ENCODE assay signal across 26 cellular contexts in genomic region chr16:11472410-11472809, GRCh38.
DNase-seq lines count a peak whose midpoint lies in the region; ATAC-seq, FAIRE-seq and TF ChIP-seq lines count a peak whose summit lies in the region.
"Had no signal": no experiment of that assay in that cellular context is flagged by ENCODE, and none has a peak within 500 bp of the region (broad histone marks: within the 10 kb centered on the region; RNA-seq: fewer than 3 reads in every experiment).

No MANE protein-coding gene starts in this region.

- CTCF ChIA-PET in A549 (lab: Yijun Ruan, JAX) (interaction anchor here (0.9 to 1.4 kb wide), 5 partner anchors 27 to 76 kb away, joined by 3 to 4 read pairs (median 3); no protein-coding TSS in a partner anchor), HepG2 (lab: Yijun Ruan, JAX; ENCODE audit: low intra/inter-chr PET ratio, low total read pairs) (no interaction called here)

- H3K27ac ChIP-seq in A549 (no peak overlapping the region), Karpas-422 (ENCODE audit: low read length) (no peak overlapping the region), HepG2 (ENCODE audit: extremely low read length, insufficient read depth, low read length) (no peak overlapping the region), upper lobe of right lung (no peak overlapping the region)
- H3K27ac ChIP-seq: 22Rv1, BLaER1 had no signal

- H3K79me2 ChIP-seq in Karpas-422 (ENCODE audit: low read length) (no peaks in the 10 kb centered on the region), HepG2 (ENCODE audit: insufficient read depth, low read length) (no peaks in the 10 kb centered on the region)

- in situ Hi-C loops in HepG2 (cut with HindIII; ENCODE audit: extremely low pct_ligation_motif_present, low pct_unique_long_range_greater_than_20kb), result no loop called here

- TF ChIP-seq EP300 in A549 (IDR thresholded peaks at IDR 0.05) (no peak), HepG2 (IDR thresholded peaks at IDR 0.05; ENCODE audit: low read depth in 2 of 2, low read length in 2 of 2) (no peak), HepG2 (CRISPR knock-in tag; IDR thresholded peaks at IDR 0.05; ENCODE audit: borderline replicate concordance) (no peak)

- no peak for TF ChIP-seq POLR2A in A549 (IDR thresholded peaks at IDR 0.05; ENCODE audit: low read length)
- TF ChIP-seq POLR2A in HepG2 (IDR thresholded peaks at IDR 0.05; ENCODE audit: insufficient read depth in 1 of 2, low read depth in 2 of 2, low read length in 2 of 2), result no peak

- H3K9me3 ChIP-seq in A549 (no peaks in the 10 kb centered on the region), Karpas-422 (ENCODE audit: low read length) (no peaks in the 10 kb centered on the region), HepG2 (ENCODE audit: low read length) (no peaks in the 10 kb centered on the region), upper lobe of right lung (no peaks in the 10 kb centered on the region)
- H3K9me3 ChIP-seq: BE2C, BLaER1 had no signal

- H2AFZ ChIP-seq in Karpas-422 (ENCODE audit: low read length) (no peak overlapping the region), HepG2 (ENCODE audit: low read length) (no peak overlapping the region)

- no peaks in the 10 kb centered on the region for H4K20me1 ChIP-seq in Karpas-422 (ENCODE audit: insufficient read depth, low read depth, low read length)
- no peaks in the 10 kb centered on the region for H4K20me1 ChIP-seq in HepG2 (ENCODE audit: insufficient read depth, low read length)
- H4K20me1 ChIP-seq: BLaER1 had no signal

- no peak overlapping the region for H3K4me2 ChIP-seq in A549
- H3K4me2 ChIP-seq in Karpas-422 (ENCODE audit: low read depth, low read length, poor library complexity, severe bottlenecking), result no peak overlapping the region
- H3K4me2 ChIP-seq in HepG2 (ENCODE audit: low read depth, low read length), result no peak overlapping the region
- H3K4me2 ChIP-seq: BLaER1 had no signal

- H3K4me3 ChIP-seq in A549 (no peak overlapping the region), Karpas-422 (ENCODE audit: low read length) (no peak overlapping the region), HepG2 (replicated peaks in 1 of 3; ENCODE audit: insufficient read depth in 1 of 3, low read depth in 2 of 3, low read length in 3 of 3) (no peak overlapping the region), upper lobe of right lung (no peak overlapping the region)
- H3K4me3 ChIP-seq: BLaER1, GM12878 had no signal

- H3K36me3 ChIP-seq in Karpas-422 (ENCODE audit: insufficient read depth, low read length) (no peaks in the 10 kb centered on the region), HepG2 (replicated peaks in 1 of 2; ENCODE audit: control insufficient read depth in 1 of 2, insufficient read depth in 2 of 2, low read length in 2 of 2) (no peaks in the 10 kb centered on the region), upper lobe of right lung (no peaks in the 10 kb centered on the region)
- H3K36me3 ChIP-seq: BE2C, BLaER1 had no signal

- H3K9me2 ChIP-seq in Karpas-422 (replicated peaks; ENCODE audit: insufficient read depth, low read length), result no peaks in the 10 kb centered on the region

- H3K4me1 ChIP-seq in A549, result peaks cover 19% of the 10 kb centered on the region
- peaks cover 12% of the 10 kb centered on the region for H3K4me1 ChIP-seq in Karpas-422 (ENCODE audit: low read length)
- peaks cover 23% of the 10 kb centered on the region for H3K4me1 ChIP-seq in HepG2 (ENCODE audit: insufficient read depth, low read length)
- H3K4me1 ChIP-seq in upper lobe of right lung, result no peaks in the 10 kb centered on the region
- H3K4me1 ChIP-seq: BE2C, BLaER1 had no signal

- BruUV-seq in HepG2 (replicated peaks; lab: Mats Ljungman, UMichigan), result no TSS peak

- TF ChIP-seq RAD21 in A549 (conservative IDR thresholded peaks at IDR 0.05 in 1 of 2, IDR thresholded peaks at IDR 0.05 in 1 of 2) (no peak), HepG2 (CRISPR knock-in tag; IDR thresholded peaks at IDR 0.05) (no peak)

- POLR2A ChIA-PET in A549 (lab: Yijun Ruan, JAX), result no interaction called here
- POLR2A ChIA-PET in HepG2 (lab: Yijun Ruan, JAX), result interaction anchor here (0.6 kb wide), 1 partner anchor 60 kb away, joined by 3 read pairs; no protein-coding TSS in a partner anchor

- no peaks in the 10 kb centered on the region for H3K27me3 ChIP-seq in Karpas-422 (ENCODE audit: low read length)
- peaks cover 13 to 46% of the 10 kb centered on the region in 2 experiments for H3K27me3 ChIP-seq in HepG2 (ENCODE audit: control insufficient read depth in 1 of 2, insufficient read depth in 2 of 2, low read length in 2 of 2)
- H3K27me3 ChIP-seq in upper lobe of right lung, result no peaks in the 10 kb centered on the region
- H3K27me3 ChIP-seq: BE2C, BLaER1 had no signal

- no peak for FAIRE-seq in A549 (lab: Jason Lieb, UNC)
- FAIRE-seq in HepG2 (lab: Jason Lieb, UNC), result no peak
- FAIRE-seq: GM12878, GM12892, GM18507 had no signal

- no peak for TF ChIP-seq CTCF in A549 (IDR thresholded peaks at IDR 0.05)
- TF ChIP-seq CTCF in HepG2 (CRISPR knock-in tag; IDR thresholded peaks at IDR 0.05), result no peak
- no peak for TF ChIP-seq CTCF in upper lobe of right lung (IDR thresholded peaks at IDR 0.05)

- 96% methylated on average over 4 of the region's 4 CpGs for WGBS in A549 (ENCODE audit: missing lambda C conversion rate)
- 51% methylated on average over 4 of the region's 4 CpGs for WGBS in HepG2 (ENCODE audit: low lambda C conversion rate)

- ATAC-seq in A549 (no peak), HepG2 (no peak), upper lobe of right lung (no peak), HG03378 (IDR thresholded peaks at IDR 0.05; ENCODE audit: unreplicated experiment) (no peak)
- ATAC-seq: GM12878 had no signal

- intact Hi-C loops in HepG2 (cut with micrococcal nuclease; ENCODE audit: unreplicated experiment) (no loop called here), upper lobe of right lung (cut with DNase I) (no loop called here)

- H3K9ac ChIP-seq in Karpas-422 (ENCODE audit: low read length) (no peak overlapping the region), HepG2 (ENCODE audit: insufficient read depth, low read depth, low read length) (no peak overlapping the region)
- H3K9ac ChIP-seq: BLaER1 had no signal

- DNase-seq in A549 (ENCODE audit: low read depth in 1 of 2, low spot score in 1 of 2), result no peak
- DNase-seq in Karpas-422, result peak; percentile 4
- DNase-seq in HepG2 (ENCODE audit: low spot score), result no peak
- DNase-seq in upper lobe of right lung, result peak; percentile 11
- no peak for DNase-seq in NCI-H69 (lab: John Stamatoyannopoulos, UW)
- DNase-seq in SW480 (ENCODE audit: low spot score), result no peak
- DNase-seq: ACHN; BE2C; C1 segment of cervical spinal cord; CD4-positive, alpha-beta memory T cell; CD4-positive, CD25-positive, alpha-beta regulatory T cell; CD8-positive, alpha-beta memory T cell; COR-L47; DMS 273 treated with DMSO at 0.1 percent for 48 hours; DMS153; DMS53; DMS79; DND-41; EL; GDM1 had no signal

TF ChIP-seq in A549, 52 proteins besides CTCF, POLR2A, EP300 and RAD21:
- TF ChIP-seq GATA3 (IDR thresholded peaks at IDR 0.05; ENCODE audit: borderline replicate concordance), result no peak
- no peak for TF ChIP-seq KDM1A (IDR thresholded peaks at IDR 0.05; ENCODE audit: low read depth)
- TF ChIP-seq HOXB5 (CRISPR knock-in tag; IDR thresholded peaks at IDR 0.05), result no peak
- peak; percentile 53 for TF ChIP-seq ZFP36 (IDR thresholded peaks at IDR 0.05; ENCODE audit: borderline replicate concordance, partially characterized antibody)

TF ChIP-seq in HepG2, 621 proteins besides CTCF, POLR2A, EP300 and RAD21 (continues in another document):
- no peak for TF ChIP-seq HBP1 (CRISPR knock-in tag; IDR thresholded peaks at IDR 0.05; ENCODE audit: low read depth)
- no peak for TF ChIP-seq TCF12 (IDR thresholded peaks at IDR 0.05)
- TF ChIP-seq TCF12 (CRISPR knock-in tag; IDR thresholded peaks at IDR 0.05), result no peak
- no peak for TF ChIP-seq BCLAF1 (IDR thresholded peaks at IDR 0.05)
- peak; percentile 71 for TF ChIP-seq ZMYM3 (CRISPR knock-in tag; IDR thresholded peaks at IDR 0.05)
- TF ChIP-seq FOXM1 (CRISPR knock-in tag; IDR thresholded peaks at IDR 0.05), result no peak
- TF ChIP-seq SMAD3 (CRISPR knock-in tag; IDR thresholded peaks at IDR 0.05), result no peak
- no peak for TF ChIP-seq ZNF766 (CRISPR knock-in tag; IDR thresholded peaks at IDR 0.05; ENCODE audit: borderline replicate concordance)
- TF ChIP-seq ZSCAN25 (CRISPR knock-in tag; IDR thresholded peaks at IDR 0.05), result no peak

Comparison
In these comparisons a context has a peak if more than half of its experiments do, and no peak if none do; other contexts are left out.
1. DNase-seq: peak in Karpas-422 (single experiment) and upper lobe of right lung (single experiment); none in A549 (0 of 2), HepG2 (single experiment), NCI-H69 (single experiment) and SW480 (single experiment).
2. Of the 38 proteins assayed by ChIP-seq in both HepG2 and A549: peak only in HepG2: none; only in A549: ZFP36; in both: none; in neither: 37.